Comparison of ENCODE assay signal across 15 cellular contexts in the genomic region with DNA sequence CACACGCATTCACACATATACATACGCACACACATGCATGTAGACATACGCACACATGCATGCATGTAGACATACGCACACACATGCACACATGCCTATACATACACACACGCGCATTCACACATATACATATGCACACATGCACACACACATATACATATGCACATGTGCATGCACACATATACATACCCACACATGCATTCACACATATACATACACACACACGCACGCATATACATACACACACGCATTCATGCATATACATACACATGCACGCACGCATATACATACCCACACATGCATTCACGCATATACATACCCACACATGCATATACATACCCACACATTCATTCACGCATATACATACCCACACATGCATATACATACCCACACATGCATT.
DNase-seq lines count a peak whose midpoint lies in the region; ATAC-seq, FAIRE-seq and TF ChIP-seq lines count a peak whose summit lies in the region.
"Had no signal": no experiment of that assay in that cellular context is flagged by ENCODE, and none has a peak within 500 bp of the region (broad histone marks: within the 10 kb centered on the region; RNA-seq: fewer than 3 reads in every experiment).

No MANE protein-coding gene starts in this region.

- H4K8ac ChIP-seq in H1 (ENCODE audit: extremely low read depth, insufficient read depth, low read length) (no peak overlapping the region), trophoblast cell (ENCODE audit: low read depth, low read length) (no peak overlapping the region)

- TF ChIP-seq POLR2A in GM12891 (IDR thresholded peaks at IDR 0.05; ENCODE audit: low read depth, low read length) (no peak), H1 (IDR thresholded peaks at IDR 0.05; ENCODE audit: control extremely low read depth in 1 of 2, low read depth in 2 of 2, low read length in 2 of 2) (no peak)

- H2BK12ac ChIP-seq in H1 (ENCODE audit: low read depth, low read length) (peak overlapping the region; percentile 96; the same call in 1 of the 2 replicates), trophoblast cell (ENCODE audit: low read length) (no peak overlapping the region)

- H3K4ac ChIP-seq in H1 (replicated peaks; ENCODE audit: insufficient read length, low read depth, low read length) (peak overlapping the region; percentile 83), trophoblast cell (ENCODE audit: low read depth, low read length) (no peak overlapping the region)

- no peak overlapping the region for H3K4me3 ChIP-seq in HUES6 (ENCODE audit: low read depth, low read length)
- no peak overlapping the region for H3K4me3 ChIP-seq in H1 (ENCODE audit: extremely low read depth in 1 of 4, insufficient read depth in 2 of 4, low read depth in 3 of 4, low read length in 4 of 4)
- peak overlapping the region; percentile 58 for H3K4me3 ChIP-seq in trophoblast cell (ENCODE audit: low read depth, low read length)

- H2BK20ac ChIP-seq in H1 (ENCODE audit: low read length) = no peak overlapping the region

- H3K9ac ChIP-seq in HUES6 (ENCODE audit: low read length) = peak overlapping the region; percentile 92
- no peak overlapping the region; a peak in 1 of 7 replicates for H3K9ac ChIP-seq in H1 (replicated peaks in 1 of 4; ENCODE audit: extremely low read depth in 1 of 4, low read depth in 3 of 4, low read length in 3 of 4)
- no peak overlapping the region for H3K9ac ChIP-seq in trophoblast cell (ENCODE audit: low read length)

- H4K91ac ChIP-seq in H1 (replicated peaks; ENCODE audit: insufficient read length, low read length) = peak overlapping the region; percentile 80
- H4K91ac ChIP-seq in trophoblast cell (ENCODE audit: low read depth, low read length) = no peak overlapping the region

- TF ChIP-seq CTCF in H1 (IDR thresholded peaks at IDR 0.05; ENCODE audit: control extremely low read depth in 1 of 3, insufficient read depth in 1 of 3, low read depth in 1 of 3, low read length in 3 of 3) (no peak), omental fat pad (IDR thresholded peaks at IDR 0.05) (no peak)

- no peak for ATAC-seq in omental fat pad (ENCODE audit: low FRiP score)

- CTCF ChIA-PET in H1 (lab: Charles Lee; ENCODE audit: partially characterized antibody) = no interaction called here

- H3K79me1 ChIP-seq in H1 (ENCODE audit: low read depth, low read length) = peaks cover 5% of the 10 kb centered on the region
- peaks cover 3% of the 10 kb centered on the region for H3K79me1 ChIP-seq in trophoblast cell (ENCODE audit: low read length)

- peaks cover 7% of the 10 kb centered on the region for H3K23me2 ChIP-seq in H1 (ENCODE audit: low read depth, low read length)

- peak overlapping the region; percentile 82 for H2BK5ac ChIP-seq in H1 (ENCODE audit: low read depth, low read length)
- H2BK5ac ChIP-seq in trophoblast cell (ENCODE audit: low read depth, low read length, poor library complexity) = no peak overlapping the region

- H3K36me3 ChIP-seq in HUES6 (ENCODE audit: control insufficient read depth, insufficient read depth, low read length) = peaks cover 29% of the 10 kb centered on the region
- peaks cover 4 to 18% (median 13%) of the 10 kb centered on the region in 4 experiments; a peak in 7 of 8 replicates for H3K36me3 ChIP-seq in H1 (ENCODE audit: control insufficient read depth in 2 of 4, insufficient read depth in 4 of 4, low read length in 3 of 4)
- peaks cover 19 to 24% of the 10 kb centered on the region in 2 experiments for H3K36me3 ChIP-seq in trophoblast cell (ENCODE audit: control insufficient read depth in 1 of 2, insufficient read depth in 2 of 2, low read length in 2 of 2)

- H4K12ac ChIP-seq in trophoblast cell (ENCODE audit: low read depth, low read length) = no peak overlapping the region

- H3K27ac ChIP-seq in HUES6 (ENCODE audit: low read depth, low read length) (peak overlapping the region; percentile 91; the same call in 1 of the 2 replicates), H1 (ENCODE audit: low read depth, low read length) (no peak overlapping the region), trophoblast cell (ENCODE audit: low read depth, low read length) (no peak overlapping the region)
- H3K27ac ChIP-seq: HL-60 had no signal

- H3K18ac ChIP-seq in H1 (ENCODE audit: extremely low read depth, low read length) (no peak overlapping the region), trophoblast cell (ENCODE audit: low read length) (no peak overlapping the region)

- H3K4me1 ChIP-seq in HUES6 (ENCODE audit: control insufficient read depth, insufficient read depth, low read length) = peaks cover 54% of the 10 kb centered on the region
- H3K4me1 ChIP-seq in H1 (replicated peaks in 1 of 4; ENCODE audit: control insufficient read depth in 3 of 4, insufficient read depth in 4 of 4, low read length in 3 of 4) = peaks cover 4 to 27% (median 24%) of the 10 kb centered on the region in 4 experiments
- peaks cover 8 to 17% of the 10 kb centered on the region in 2 experiments for H3K4me1 ChIP-seq in trophoblast cell (ENCODE audit: control insufficient read depth in 1 of 2, insufficient read depth in 2 of 2, low read length in 2 of 2)

- H3K27me3 ChIP-seq in HUES6 (ENCODE audit: control insufficient read depth, insufficient read depth, low read length) = no peaks in the 10 kb centered on the region
- no peaks in the 10 kb centered on the region for H3K27me3 ChIP-seq in H1 (replicated peaks in 1 of 4; ENCODE audit: control insufficient read depth in 3 of 4, extremely low read depth in 1 of 4, insufficient read depth in 3 of 4, low read length in 3 of 4)
- no peaks in the 10 kb centered on the region for H3K27me3 ChIP-seq in trophoblast cell (ENCODE audit: insufficient read depth, low read length)

- H3K23ac ChIP-seq in H1 (ENCODE audit: insufficient read length) (no peak overlapping the region), trophoblast cell (ENCODE audit: low read length) (peak overlapping the region; percentile 31)

- DNase-seq in GM12891 (ENCODE audit: insufficient read length, low spot score) = no peak
- no peak for DNase-seq in H1 (ENCODE audit: low read depth in 1 of 2, low spot score in 2 of 2)
- no peak for DNase-seq in trophoblast cell
- no peak for DNase-seq in omental fat pad (ENCODE audit: low spot score)
- DNase-seq in HuH-7 (ENCODE audit: low spot score) = no peak
- no peak for DNase-seq in RPMI8226
- DNase-seq: ACHN; C1 segment of cervical spinal cord; Calu3; CD4-positive, alpha-beta T cell; DMS 273 treated with DMSO at 0.1 percent for 48 hours had no signal

- no peak overlapping the region for H4K5ac ChIP-seq in H1 (ENCODE audit: insufficient read length, low read depth, low read length)

- no peak overlapping the region for H3K56ac ChIP-seq in H1 (replicated peaks; ENCODE audit: insufficient read length, low read depth, low read length)

- H2BK120ac ChIP-seq in H1 (replicated peaks; ENCODE audit: low read depth, low read length) (peak overlapping the region; percentile 28), trophoblast cell (ENCODE audit: insufficient read depth, low read length, poor library complexity) (no peak overlapping the region)

- 82% methylated on average over 13 of the region's 13 CpGs; no CpG with 5 or more reads in 1 of the 2 experiments for WGBS in H1 (ENCODE audit: extremely low coverage in 1 of 2, insufficient coverage in 1 of 2, insufficient read length in 1 of 2, insufficient replicate concordance in 2 of 2, low coverage in 1 of 2, low lambda C conversion rate in 2 of 2, missing lambda C conversion rate in 1 of 2), 2 experiments
- 100% methylated on average over 1 of the region's 13 CpGs for WGBS in trophoblast cell (ENCODE audit: extremely low coverage, insufficient coverage, insufficient read length)

- TF ChIP-seq RAD21 in H1 (IDR thresholded peaks at IDR 0.05 in 1 of 2, conservative IDR thresholded peaks at IDR 0.05 in 1 of 2; ENCODE audit: low read depth in 2 of 2, low read length in 2 of 2) = no peak

- H3K9me3 ChIP-seq in HUES6 (ENCODE audit: control insufficient read depth, insufficient read depth, low read depth, low read length) (peaks cover 5% of the 10 kb centered on the region; the same call in 1 of the 2 replicates), H1 (ENCODE audit: insufficient read depth in 2 of 2, low read depth in 1 of 2, low read length in 1 of 2) (no peaks in the 10 kb centered on the region; a peak in 1 of 4 replicates), trophoblast cell (ENCODE audit: insufficient read depth, low read depth, low read length) (peaks cover 10% of the 10 kb centered on the region)

- POLR2A ChIA-PET in H1 (lab: Charles Lee; ENCODE audit: partially characterized antibody) = no interaction called here

- peaks cover 2 to 8% of the 10 kb centered on the region in 2 experiments for H4K20me1 ChIP-seq in H1 (replicated peaks in 1 of 2; ENCODE audit: control insufficient read depth in 1 of 2, insufficient read depth in 2 of 2, low read length in 2 of 2)

- 0 out of 2 replicates have a peak overlapping the region, but pooled peaks have one; percentile 62 for H2BK15ac ChIP-seq in H1 (ENCODE audit: low read length)

- FAIRE-seq in GM12891 (lab: Jason Lieb, UNC) (peak; percentile 50), H1 (lab: Jason Lieb, UNC) (no peak)
- FAIRE-seq: GM18507, H54 had no signal

- peak overlapping the region in 1 of 2 experiments; percentile 0; a peak in 1 of 4 replicates for H3K4me2 ChIP-seq in H1 (ENCODE audit: insufficient read depth in 1 of 2, low read depth in 2 of 2, low read length in 2 of 2)
- H3K4me2 ChIP-seq in trophoblast cell (ENCODE audit: low read length) = no peak overlapping the region

- H3K79me2 ChIP-seq in H1 (ENCODE audit: control insufficient read depth in 1 of 2, insufficient read depth in 2 of 2, low read length in 2 of 2) (peaks cover 4% of the 10 kb centered on the region in 2 experiments; a peak in 2 of 4 replicates), trophoblast cell (ENCODE audit: control insufficient read depth, insufficient read depth, low read length, poor library complexity) (no peaks in the 10 kb centered on the region)

- H3K14ac ChIP-seq in H1 (ENCODE audit: insufficient read length) (no peak overlapping the region), trophoblast cell (ENCODE audit: low read length) (no peak overlapping the region)

- no peak overlapping the region for H2AFZ ChIP-seq in H1 (ENCODE audit: low read length)
- H2AFZ ChIP-seq in trophoblast cell (ENCODE audit: insufficient read depth, low read length, poor library complexity) = no peak overlapping the region

- H2AK5ac ChIP-seq in H1 (ENCODE audit: low read depth, low read length) (peak overlapping the region; percentile 97), trophoblast cell (ENCODE audit: low read length) (no peak overlapping the region)

- no peak for TF ChIP-seq EP300 in H1 (IDR thresholded peaks at IDR 0.05; ENCODE audit: borderline replicate concordance in 1 of 2, low read depth in 2 of 2, low read length in 2 of 2)

TF ChIP-seq in GM12891, 5 proteins besides CTCF, POLR2A, EP300 and RAD21 (continues in another document):
- TF ChIP-seq PAX5 (IDR thresholded peaks at IDR 0.05; ENCODE audit: insufficient read depth, low read length, severe bottlenecking) (no peak), SPI1 (IDR thresholded peaks at IDR 0.05; ENCODE audit: low read depth, low read length) (no peak), POU2F2 (IDR thresholded peaks at IDR 0.05; ENCODE audit: low read depth, low read length) (no peak)

TF ChIP-seq in H1, 55 proteins besides CTCF, POLR2A, EP300 and RAD21:
- TF ChIP-seq RXRA (IDR thresholded peaks at IDR 0.05; ENCODE audit: insufficient read depth, low read depth, low read length) (no peak), POLR2AphosphoS5 (IDR thresholded peaks at IDR 0.05; ENCODE audit: low read depth, low read length) (0 out of 2 replicates have a peak, but pooled peaks have one; percentile 13)
